In the genomic region with DNA sequence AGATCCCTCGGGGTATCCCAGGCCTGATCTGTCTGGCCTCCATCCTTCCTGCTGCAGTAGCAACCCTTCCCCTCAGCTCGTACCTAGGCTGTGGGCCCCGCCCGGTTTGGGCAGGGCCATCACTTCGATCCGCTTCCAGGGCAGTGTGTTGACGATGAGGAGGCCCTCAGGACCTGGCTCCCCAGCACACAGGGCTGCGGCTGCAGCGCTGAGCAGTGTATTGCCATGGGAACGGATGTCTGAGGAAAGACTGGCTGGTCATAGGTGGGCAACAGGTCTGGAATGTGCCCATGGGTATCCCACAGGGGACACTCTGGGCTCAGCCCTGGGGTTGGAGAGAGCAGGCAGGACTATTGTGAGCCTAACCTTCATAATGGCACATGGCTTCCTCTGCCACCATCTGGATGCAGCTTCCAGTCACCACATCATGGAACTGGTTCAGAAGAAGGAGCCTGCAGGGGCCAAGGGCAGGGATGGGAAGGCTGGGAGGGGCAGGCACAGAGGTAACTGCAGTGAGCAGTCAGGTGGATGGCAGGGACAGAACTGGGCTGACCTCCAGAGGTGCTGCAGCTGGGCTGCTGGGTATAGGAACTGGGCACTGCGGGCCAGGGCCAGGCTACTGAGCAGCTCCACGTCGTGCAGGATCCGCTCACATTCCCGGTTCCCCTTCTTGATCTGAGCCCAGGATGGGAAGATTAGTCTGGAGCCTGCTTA, we compare ENCODE assay signal across 15 cellular contexts. TPM values are rescaled to one million over a fixed set of nuclear protein-coding genes. Genes with fewer than 3 reads are reported as not detected.
A peak's percentile ranks its signal among the peaks of the same experiment; 100 is the strongest.
DNase-seq lines count a peak whose midpoint lies in the region; ATAC-seq and TF ChIP-seq lines count a peak whose summit lies in the region.
"Had no signal": no experiment of that assay in that cellular context is flagged by ENCODE, and none has a peak within 500 bp of the region (broad histone marks: within the 10 kb centered on the region; RNA-seq: fewer than 3 reads in every experiment).

No MANE protein-coding gene starts in this region.

- POLR2A ChIA-PET in RWPE1 (lab: Yijun Ruan, JAX; ENCODE audit: low non-redundant PET) = interaction anchor here (0.6 kb wide), 1 partner anchor 812 kb away, joined by 4 read pairs; no protein-coding TSS in a partner anchor

- WGBS in hepatocyte (ENCODE audit: low lambda C conversion rate, missing lambda C conversion rate) = 94% methylated on average over 15 of the region's 15 CpGs

- TF ChIP-seq CTCF in RWPE1 (conservative IDR thresholded peaks at IDR 0.05; ENCODE audit: low read depth) (no peak), hepatocyte (IDR thresholded peaks at IDR 0.05; ENCODE audit: poor library complexity) (no peak), neural crest cell (conservative IDR thresholded peaks at IDR 0.05) (no peak), GM20000 (IDR thresholded peaks at IDR 0.05; ENCODE audit: extremely low read depth, missing control alignments) (no peak)

- H3K9me3 Mint-ChIP-seq in neural crest cell = no peaks in the 10 kb centered on the region
- H3K9me3 Mint-ChIP-seq: CD14-positive monocyte; CD8-positive, alpha-beta T cell had no signal

- H3K27ac ChIP-seq in RWPE1 = peak overlapping the region; percentile 13; the same call in 1 of the 2 replicates
- no peak overlapping the region for H3K27ac ChIP-seq in hepatocyte
- H3K27ac ChIP-seq: A549 had no signal

- no peaks in the 10 kb centered on the region for H3K27me3 Mint-ChIP-seq in neural crest cell (ENCODE audit: low read depth)

- DNase-seq in H4 (ENCODE audit: low spot score) = peak; percentile 2
- DNase-seq in RWPE1 (ENCODE audit: low spot score) = no peak
- peak; percentile 5 for DNase-seq in hepatocyte (ENCODE audit: low spot score)
- no peak for DNase-seq in neural crest cell (ENCODE audit: low read depth, low spot score)
- DNase-seq in inferior parietal cortex (ENCODE audit: extremely low spot score) = no peak
- DNase-seq in GM20000 (ENCODE audit: low spot score) = no peak
- DNase-seq: Caco-2, DND-41, GDM1 had no signal

- no peak overlapping the region for H3K4me2 ChIP-seq in hepatocyte
- H3K4me2 ChIP-seq: A549 had no signal

- H3K27me3 ChIP-seq in hepatocyte = no peaks in the 10 kb centered on the region

- H3K4me1 Mint-ChIP-seq in neural crest cell = no peaks in the 10 kb centered on the region
- H3K4me1 Mint-ChIP-seq: CD14-positive monocyte had no signal

- no peaks in the 10 kb centered on the region for H4K20me1 ChIP-seq in hepatocyte (ENCODE audit: insufficient read depth, poor library complexity, severe bottlenecking)

- CTCF ChIA-PET in RWPE1 (lab: Yijun Ruan, JAX) = no interaction called here

- H3K36me3 ChIP-seq in hepatocyte (replicated peaks; ENCODE audit: insufficient read depth, low read depth) = no peaks in the 10 kb centered on the region

- no peaks in the 10 kb centered on the region for H3K9me2 ChIP-seq in hepatocyte (replicated peaks; ENCODE audit: insufficient read depth)

- no peaks in the 10 kb centered on the region for H3K36me3 Mint-ChIP-seq in neural crest cell (ENCODE audit: low read depth)

- no peaks in the 10 kb centered on the region for H3K4me1 ChIP-seq in hepatocyte (ENCODE audit: insufficient read depth)
- H3K4me1 ChIP-seq: A549, Caco-2 had no signal

- H3K27ac Mint-ChIP-seq in neural crest cell (ENCODE audit: unreplicated experiment) = peak overlapping the region; percentile 12
- H3K27ac Mint-ChIP-seq: CD8-positive, alpha-beta T cell had no signal

- ATAC-seq in HG03025 (IDR thresholded peaks at IDR 0.05; ENCODE audit: low FRiP score, unreplicated experiment) = no peak
- ATAC-seq: CD8-positive, alpha-beta T cell; HCT116; HepG2 had no signal

- H3K4me3 ChIP-seq in hepatocyte = no peak overlapping the region
- H3K4me3 ChIP-seq: A549 had no signal

- H3K4me3 Mint-ChIP-seq in neural crest cell = no peak overlapping the region
- H3K4me3 Mint-ChIP-seq: CD8-positive, alpha-beta T cell had no signal

- no peak overlapping the region for H2AFZ ChIP-seq in hepatocyte

- no peaks in the 10 kb centered on the region for H3K79me2 ChIP-seq in hepatocyte

- H3K9me3 ChIP-seq in hepatocyte (ENCODE audit: low read depth) = no peaks in the 10 kb centered on the region
- H3K9me3 ChIP-seq: A549, Caco-2 had no signal

RNA-seq across cellular contexts. Expression of gene MAN2C1, which starts 8.7 kb away (rescaled TPM):
- 15.7 and 23.4 TPM in 2 replicates for total RNA-seq in H4 (2014; rRNA removed; shearing (Covaris generic))
- total RNA-seq in hepatocyte (52.1 and 81.4 TPM in 2 replicates), neural crest cell (209 and 222 TPM in 2 replicates)
- 88.0 and 119 TPM in 2 replicates for polyA plus RNA-seq in hepatocyte

RNA-seq across cellular contexts. Expression of gene NEIL1, which starts 12.9 kb away (rescaled TPM):
- 0.72 and 2.3 TPM in 2 replicates for total RNA-seq in H4 (2014; rRNA removed; shearing (Covaris generic))
- total RNA-seq in hepatocyte = 21.1 and 27.6 TPM in 2 replicates
- 25.4 and 56.5 TPM in 2 replicates for polyA plus RNA-seq in hepatocyte
- total RNA-seq in neural crest cell = 18.4 and 20.4 TPM in 2 replicates

RNA-seq across cellular contexts. Expression of gene COMMD4, which starts 23.8 kb away (rescaled TPM):
- total RNA-seq in H4 (2014; rRNA removed; shearing (Covaris generic)) = 110 and 149 TPM in 2 replicates
- 46.0 and 70.3 TPM in 2 replicates for total RNA-seq in hepatocyte
- 99.2 and 105 TPM in 2 replicates for polyA plus RNA-seq in hepatocyte
- total RNA-seq in neural crest cell = 156 and 161 TPM in 2 replicates

Comparison
In these comparisons a context has a peak if more than half of its experiments do, and no peak if none do; other contexts are left out.
1. DNase-seq: peak in H4 (single experiment) and hepatocyte (single experiment); none in RWPE1 (single experiment), neural crest cell (single experiment), inferior parietal cortex (single experiment) and GM20000 (single experiment).